In the genomic region with DNA sequence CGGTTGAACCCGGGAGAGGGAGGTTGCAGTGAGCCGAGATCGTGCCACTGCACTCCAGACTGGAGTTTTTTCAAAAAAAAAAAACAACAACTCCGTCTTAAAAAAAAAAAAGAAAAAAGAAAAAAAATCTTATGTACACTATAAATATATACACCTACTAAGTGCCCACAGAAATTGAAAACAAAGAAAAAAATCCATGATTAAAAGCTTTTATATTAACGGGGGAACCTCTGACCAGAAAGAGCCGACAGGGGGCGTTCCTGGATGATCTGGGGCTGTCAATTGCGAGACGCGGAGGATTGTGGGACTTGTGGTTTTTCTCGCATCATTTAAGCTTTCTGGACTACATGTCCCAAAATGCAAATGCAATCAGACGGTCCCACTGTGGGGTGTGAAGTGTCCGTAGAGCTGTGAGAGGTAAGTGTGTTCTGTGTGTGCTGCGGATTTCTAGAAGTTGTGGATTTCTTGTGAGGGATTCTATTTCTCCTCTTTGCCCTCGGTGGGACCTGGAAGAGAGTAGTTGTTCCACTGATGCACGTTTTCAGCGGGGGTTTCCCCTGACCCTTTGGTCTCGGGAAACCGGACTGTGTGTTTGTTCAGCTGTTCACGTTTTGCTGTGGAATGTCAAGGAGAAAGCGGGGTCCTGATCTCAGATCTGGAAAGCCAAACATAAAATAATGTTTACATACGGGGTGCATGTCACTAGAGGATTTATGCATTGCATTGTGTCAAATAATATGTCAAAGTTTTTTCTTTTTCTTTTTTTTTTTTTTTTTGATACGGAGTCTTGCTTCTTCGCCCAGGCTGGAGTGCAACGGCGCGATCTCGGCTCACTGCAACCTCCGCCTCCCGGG, we compare ENCODE assay signal across 8 cellular contexts.
DNase-seq lines count a peak whose midpoint lies in the region; ATAC-seq lines count a peak whose summit lies in the region.

A gene with protein sequence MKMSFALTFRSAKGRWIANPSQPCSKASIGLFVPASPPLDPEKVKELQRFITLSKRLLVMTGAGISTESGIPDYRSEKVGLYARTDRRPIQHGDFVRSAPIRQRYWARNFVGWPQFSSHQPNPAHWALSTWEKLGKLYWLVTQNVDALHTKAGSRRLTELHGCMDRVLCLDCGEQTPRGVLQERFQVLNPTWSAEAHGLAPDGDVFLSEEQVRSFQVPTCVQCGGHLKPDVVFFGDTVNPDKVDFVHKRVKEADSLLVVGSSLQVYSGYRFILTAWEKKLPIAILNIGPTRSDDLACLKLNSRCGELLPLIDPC (plus strand): TSS at position 360 of the 854 bp plus-strand sequence. CDS start 1,241 bp downstream, outside the sequence.

- H3K27ac ChIP-seq in cingulate gyrus (ENCODE audit: low read depth, low read length): peak within 1 kb of the TSS; percentile 95

- peak; percentile 94 for DNase-seq in AG20443 (ENCODE audit: low spot score)
- DNase-seq in NCI-H446 (lab: John Stamatoyannopoulos, UW): peak; percentile 89 to 93
- peak; percentile 80 for DNase-seq in activated CD4-positive, CD25-positive, alpha-beta regulatory T cell treated with anti-CD3 and anti-CD28 coated beads, Interleukin-2, amount 50 U/mL, for 72 hours
- peak; percentile 92 for DNase-seq in kidney tubule cell (ENCODE audit: low spot score)
- DNase-seq in stimulated activated CD4-positive, alpha-beta T cell treated with anti-CD3 and anti-CD28 coated beads, Interleukin-1b, Interleukin-23, amount 100 ng/mL, for 4 hours (ENCODE audit: low read depth in 2 of 2): peak; percentile 73 to 84

- peak; percentile 99 for ATAC-seq in GM19035 (IDR thresholded peaks at IDR 0.05; ENCODE audit: unreplicated experiment)
- ATAC-seq in HG03354 (IDR thresholded peaks at IDR 0.05; ENCODE audit: poor library complexity, severe bottlenecking, unreplicated experiment): peak; percentile 93

Comparison
In these comparisons a context has a peak if more than half of its experiments do, and no peak if none do; other contexts are left out.
1. Peak in every context shown above with its lines: DNase-seq, ATAC-seq and H3K27ac ChIP-seq.